ENCODE assay signal across 1 cellular context in the genomic region with DNA sequence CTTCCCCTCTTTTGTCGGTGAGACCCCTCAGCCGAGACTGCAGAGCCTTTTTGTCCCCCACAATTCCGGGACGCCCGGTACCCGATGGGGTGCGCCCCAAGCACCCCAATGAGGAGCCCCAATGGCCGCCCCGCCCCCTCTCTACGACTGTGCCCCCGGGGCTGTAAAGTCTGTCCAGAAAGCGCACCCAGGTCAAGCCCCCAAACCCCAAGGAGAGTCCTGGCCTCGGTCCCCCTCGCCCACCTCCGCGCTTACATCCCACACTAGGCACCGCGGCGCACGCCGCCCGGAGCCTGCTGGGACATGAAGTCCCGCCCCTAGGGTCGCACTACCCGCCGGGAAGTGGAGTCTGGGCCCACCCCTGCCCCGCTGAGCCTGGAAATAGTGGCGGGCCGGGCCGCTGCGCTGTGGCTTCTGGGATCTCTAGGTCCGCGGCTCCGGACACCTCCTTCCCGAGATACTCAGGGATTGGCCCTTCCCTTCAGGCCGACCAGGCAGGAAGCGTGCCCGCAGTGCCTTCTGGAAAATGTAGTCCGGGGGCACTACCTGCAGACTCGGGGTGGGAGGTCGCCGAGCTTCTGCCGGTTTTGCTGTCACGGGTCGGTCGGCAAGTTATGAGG.
TF ChIP-seq lines count a peak whose summit lies in the region.

A gene (minus strand): TSS at position 281 of the 620 bp plus-strand sequence. CDS start 442 bp downstream, outside the sequence.

TF ChIP-seq in HepG2, 621 proteins besides CTCF, POLR2A, EP300 and RAD21 (continued from another document and continues in another):
- TF ChIP-seq, protein P1, sequence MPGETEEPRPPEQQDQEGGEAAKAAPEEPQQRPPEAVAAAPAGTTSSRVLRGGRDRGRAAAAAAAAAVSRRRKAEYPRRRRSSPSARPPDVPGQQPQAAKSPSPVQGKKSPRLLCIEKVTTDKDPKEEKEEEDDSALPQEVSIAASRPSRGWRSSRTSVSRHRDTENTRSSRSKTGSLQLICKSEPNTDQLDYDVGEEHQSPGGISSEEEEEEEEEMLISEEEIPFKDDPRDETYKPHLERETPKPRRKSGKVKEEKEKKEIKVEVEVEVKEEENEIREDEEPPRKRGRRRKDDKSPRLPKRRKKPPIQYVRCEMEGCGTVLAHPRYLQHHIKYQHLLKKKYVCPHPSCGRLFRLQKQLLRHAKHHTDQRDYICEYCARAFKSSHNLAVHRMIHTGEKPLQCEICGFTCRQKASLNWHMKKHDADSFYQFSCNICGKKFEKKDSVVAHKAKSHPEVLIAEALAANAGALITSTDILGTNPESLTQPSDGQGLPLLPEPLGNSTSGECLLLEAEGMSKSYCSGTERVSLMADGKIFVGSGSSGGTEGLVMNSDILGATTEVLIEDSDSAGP (CRISPR knock-in tag; IDR thresholded peaks at IDR 0.05; ENCODE audit: borderline replicate concordance) = peak; percentile 81; the same call in 1 of the 2 replicates
- TF ChIP-seq, protein P2, sequence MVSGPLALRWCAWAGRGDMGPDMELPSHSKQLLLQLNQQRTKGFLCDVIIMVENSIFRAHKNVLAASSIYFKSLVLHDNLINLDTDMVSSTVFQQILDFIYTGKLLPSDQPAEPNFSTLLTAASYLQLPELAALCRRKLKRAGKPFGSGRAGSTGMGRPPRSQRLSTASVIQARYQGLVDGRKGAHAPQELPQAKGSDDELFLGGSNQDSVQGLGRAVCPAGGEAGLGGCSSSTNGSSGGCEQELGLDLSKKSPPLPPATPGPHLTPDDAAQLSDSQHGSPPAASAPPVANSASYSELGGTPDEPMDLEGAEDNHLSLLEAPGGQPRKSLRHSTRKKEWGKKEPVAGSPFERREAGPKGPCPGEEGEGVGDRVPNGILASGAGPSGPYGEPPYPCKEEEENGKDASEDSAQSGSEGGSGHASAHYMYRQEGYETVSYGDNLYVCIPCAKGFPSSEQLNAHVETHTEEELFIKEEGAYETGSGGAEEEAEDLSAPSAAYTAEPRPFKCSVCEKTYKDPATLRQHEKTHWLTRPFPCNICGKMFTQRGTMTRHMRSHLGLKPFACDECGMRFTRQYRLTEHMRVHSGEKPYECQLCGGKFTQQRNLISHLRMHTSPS (CRISPR knock-in tag; IDR thresholded peaks at IDR 0.05; ENCODE audit: low read depth) = no peak
- TF ChIP-seq KLF15 (CRISPR knock-in tag; IDR thresholded peaks at IDR 0.05; ENCODE audit: borderline replicate concordance) (peak; percentile 73; the same call in 1 of the 2 replicates), MTA1 (CRISPR knock-in tag; IDR thresholded peaks at IDR 0.05; ENCODE audit: borderline replicate concordance) (0 out of 2 replicates have a peak, but pooled peaks have one; percentile 20), HHEX (CRISPR knock-in tag; IDR thresholded peaks at IDR 0.05) (no peak), ZNF772 (CRISPR knock-in tag; IDR thresholded peaks at IDR 0.05) (0 out of 2 replicates have a peak, but pooled peaks have one; percentile 51), MED13 (CRISPR knock-in tag; IDR thresholded peaks at IDR 0.05) (no peak), ZNF605 (CRISPR knock-in tag; IDR thresholded peaks at IDR 0.05) (peak; percentile 67), MAFF (IDR thresholded peaks at IDR 0.05; ENCODE audit: low read depth, low read length) (no peak), SOX5 (CRISPR knock-in tag; IDR thresholded peaks at IDR 0.05; ENCODE audit: borderline replicate concordance) (0 out of 2 replicates have a peak, but pooled peaks have one; percentile 32), PRMT3 (CRISPR knock-in tag; IDR thresholded peaks at IDR 0.05; ENCODE audit: borderline replicate concordance, low read depth) (no peak), MAFG (CRISPR knock-in tag; IDR thresholded peaks at IDR 0.05) (no peak), HDAC6 (IDR thresholded peaks at IDR 0.05; ENCODE audit: low read depth, low read length) (no peak), BRCA1 (CRISPR knock-in tag; IDR thresholded peaks at IDR 0.05) (no peak), ZNF468 (CRISPR knock-in tag; IDR thresholded peaks at IDR 0.05) (no peak), MIXL1 (CRISPR knock-in tag; IDR thresholded peaks at IDR 0.05) (no peak), ZNF839 (CRISPR knock-in tag; IDR thresholded peaks at IDR 0.05; ENCODE audit: borderline replicate concordance) (no peak), NR3C1 (CRISPR knock-in tag; IDR thresholded peaks at IDR 0.05) (no peak), ESRRA (CRISPR knock-in tag; IDR thresholded peaks at IDR 0.05; ENCODE audit: low read depth) (no peak), ZNF720 (CRISPR knock-in tag; IDR thresholded peaks at IDR 0.05) (no peak), PTBP1 (IDR thresholded peaks at IDR 0.05; ENCODE audit: low read depth, low read length, poor library complexity, severe bottlenecking) (no peak), SP4 (CRISPR knock-in tag; IDR thresholded peaks at IDR 0.05) (peak; percentile 77; the same call in 1 of the 2 replicates), CCDC6 (CRISPR knock-in tag; IDR thresholded peaks at IDR 0.05) (no peak), ZNF589 (CRISPR knock-in tag; conservative IDR thresholded peaks at IDR 0.05) (no peak), ZBTB42 (CRISPR knock-in tag; IDR thresholded peaks at IDR 0.05) (no peak), ZNF850 (CRISPR knock-in tag; conservative IDR thresholded peaks at IDR 0.05) (no peak), TARDBP (CRISPR knock-in tag; IDR thresholded peaks at IDR 0.05) (peak; percentile 71), NR2F1 (CRISPR knock-in tag; IDR thresholded peaks at IDR 0.05) (no peak), ZNF546 (CRISPR knock-in tag; conservative IDR thresholded peaks at IDR 0.05) (no peak)
- TF ChIP-seq, protein P3, sequence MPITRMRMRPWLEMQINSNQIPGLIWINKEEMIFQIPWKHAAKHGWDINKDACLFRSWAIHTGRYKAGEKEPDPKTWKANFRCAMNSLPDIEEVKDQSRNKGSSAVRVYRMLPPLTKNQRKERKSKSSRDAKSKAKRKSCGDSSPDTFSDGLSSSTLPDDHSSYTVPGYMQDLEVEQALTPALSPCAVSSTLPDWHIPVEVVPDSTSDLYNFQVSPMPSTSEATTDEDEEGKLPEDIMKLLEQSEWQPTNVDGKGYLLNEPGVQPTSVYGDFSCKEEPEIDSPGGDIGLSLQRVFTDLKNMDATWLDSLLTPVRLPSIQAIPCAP (CRISPR knock-in tag; IDR thresholded peaks at IDR 0.05; ENCODE audit: low read depth) = 0 out of 2 replicates have a peak, but pooled peaks have one; percentile 55
- TF ChIP-seq, protein P4, sequence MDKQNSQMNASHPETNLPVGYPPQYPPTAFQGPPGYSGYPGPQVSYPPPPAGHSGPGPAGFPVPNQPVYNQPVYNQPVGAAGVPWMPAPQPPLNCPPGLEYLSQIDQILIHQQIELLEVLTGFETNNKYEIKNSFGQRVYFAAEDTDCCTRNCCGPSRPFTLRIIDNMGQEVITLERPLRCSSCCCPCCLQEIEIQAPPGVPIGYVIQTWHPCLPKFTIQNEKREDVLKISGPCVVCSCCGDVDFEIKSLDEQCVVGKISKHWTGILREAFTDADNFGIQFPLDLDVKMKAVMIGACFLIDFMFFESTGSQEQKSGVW (CRISPR knock-in tag; IDR thresholded peaks at IDR 0.05; ENCODE audit: borderline replicate concordance) = no peak
- TF ChIP-seq, protein P5, sequence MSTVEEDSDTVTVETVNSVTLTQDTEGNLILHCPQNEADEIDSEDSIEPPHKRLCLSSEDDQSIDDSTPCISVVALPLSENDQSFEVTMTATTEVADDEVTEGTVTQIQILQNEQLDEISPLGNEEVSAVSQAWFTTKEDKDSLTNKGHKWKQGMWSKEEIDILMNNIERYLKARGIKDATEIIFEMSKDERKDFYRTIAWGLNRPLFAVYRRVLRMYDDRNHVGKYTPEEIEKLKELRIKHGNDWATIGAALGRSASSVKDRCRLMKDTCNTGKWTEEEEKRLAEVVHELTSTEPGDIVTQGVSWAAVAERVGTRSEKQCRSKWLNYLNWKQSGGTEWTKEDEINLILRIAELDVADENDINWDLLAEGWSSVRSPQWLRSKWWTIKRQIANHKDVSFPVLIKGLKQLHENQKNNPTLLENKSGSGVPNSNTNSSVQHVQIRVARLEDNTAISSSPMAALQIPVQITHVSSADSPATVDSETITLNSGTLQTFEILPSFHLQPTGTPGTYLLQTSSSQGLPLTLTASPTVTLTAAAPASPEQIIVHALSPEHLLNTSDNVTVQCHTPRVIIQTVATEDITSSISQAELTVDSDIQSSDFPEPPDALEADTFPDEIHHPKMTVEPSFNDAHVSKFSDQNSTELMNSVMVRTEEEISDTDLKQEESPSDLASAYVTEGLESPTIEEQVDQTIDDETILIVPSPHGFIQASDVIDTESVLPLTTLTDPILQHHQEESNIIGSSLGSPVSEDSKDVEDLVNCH (CRISPR knock-in tag; IDR thresholded peaks at IDR 0.05) = no peak
- TF ChIP-seq, protein P6, sequence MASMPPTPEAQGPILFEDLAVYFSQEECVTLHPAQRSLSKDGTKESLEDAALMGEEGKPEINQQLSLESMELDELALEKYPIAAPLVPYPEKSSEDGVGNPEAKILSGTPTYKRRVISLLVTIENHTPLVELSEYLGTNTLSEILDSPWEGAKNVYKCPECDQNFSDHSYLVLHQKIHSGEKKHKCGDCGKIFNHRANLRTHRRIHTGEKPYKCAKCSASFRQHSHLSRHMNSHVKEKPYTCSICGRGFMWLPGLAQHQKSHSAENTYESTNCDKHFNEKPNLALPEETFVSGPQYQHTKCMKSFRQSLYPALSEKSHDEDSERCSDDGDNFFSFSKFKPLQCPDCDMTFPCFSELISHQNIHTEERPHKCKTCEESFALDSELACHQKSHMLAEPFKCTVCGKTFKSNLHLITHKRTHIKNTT (CRISPR knock-in tag; IDR thresholded peaks at IDR 0.05) = no peak
- TF ChIP-seq, protein P7, sequence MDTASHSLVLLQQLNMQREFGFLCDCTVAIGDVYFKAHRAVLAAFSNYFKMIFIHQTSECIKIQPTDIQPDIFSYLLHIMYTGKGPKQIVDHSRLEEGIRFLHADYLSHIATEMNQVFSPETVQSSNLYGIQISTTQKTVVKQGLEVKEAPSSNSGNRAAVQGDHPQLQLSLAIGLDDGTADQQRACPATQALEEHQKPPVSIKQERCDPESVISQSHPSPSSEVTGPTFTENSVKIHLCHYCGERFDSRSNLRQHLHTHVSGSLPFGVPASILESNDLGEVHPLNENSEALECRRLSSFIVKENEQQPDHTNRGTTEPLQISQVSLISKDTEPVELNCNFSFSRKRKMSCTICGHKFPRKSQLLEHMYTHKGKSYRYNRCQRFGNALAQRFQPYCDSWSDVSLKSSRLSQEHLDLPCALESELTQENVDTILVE (CRISPR knock-in tag; IDR thresholded peaks at IDR 0.05) = peak; percentile 42
- TF ChIP-seq, protein P8, sequence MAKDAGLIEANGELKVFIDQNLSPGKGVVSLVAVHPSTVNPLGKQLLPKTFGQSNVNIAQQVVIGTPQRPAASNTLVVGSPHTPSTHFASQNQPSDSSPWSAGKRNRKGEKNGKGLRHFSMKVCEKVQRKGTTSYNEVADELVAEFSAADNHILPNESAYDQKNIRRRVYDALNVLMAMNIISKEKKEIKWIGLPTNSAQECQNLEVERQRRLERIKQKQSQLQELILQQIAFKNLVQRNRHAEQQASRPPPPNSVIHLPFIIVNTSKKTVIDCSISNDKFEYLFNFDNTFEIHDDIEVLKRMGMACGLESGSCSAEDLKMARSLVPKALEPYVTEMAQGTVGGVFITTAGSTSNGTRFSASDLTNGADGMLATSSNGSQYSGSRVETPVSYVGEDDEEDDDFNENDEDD (CRISPR knock-in tag; IDR thresholded peaks at IDR 0.05; ENCODE audit: borderline replicate concordance) = no peak; the same call in 1 of the 2 replicates
- TF ChIP-seq, protein P9, sequence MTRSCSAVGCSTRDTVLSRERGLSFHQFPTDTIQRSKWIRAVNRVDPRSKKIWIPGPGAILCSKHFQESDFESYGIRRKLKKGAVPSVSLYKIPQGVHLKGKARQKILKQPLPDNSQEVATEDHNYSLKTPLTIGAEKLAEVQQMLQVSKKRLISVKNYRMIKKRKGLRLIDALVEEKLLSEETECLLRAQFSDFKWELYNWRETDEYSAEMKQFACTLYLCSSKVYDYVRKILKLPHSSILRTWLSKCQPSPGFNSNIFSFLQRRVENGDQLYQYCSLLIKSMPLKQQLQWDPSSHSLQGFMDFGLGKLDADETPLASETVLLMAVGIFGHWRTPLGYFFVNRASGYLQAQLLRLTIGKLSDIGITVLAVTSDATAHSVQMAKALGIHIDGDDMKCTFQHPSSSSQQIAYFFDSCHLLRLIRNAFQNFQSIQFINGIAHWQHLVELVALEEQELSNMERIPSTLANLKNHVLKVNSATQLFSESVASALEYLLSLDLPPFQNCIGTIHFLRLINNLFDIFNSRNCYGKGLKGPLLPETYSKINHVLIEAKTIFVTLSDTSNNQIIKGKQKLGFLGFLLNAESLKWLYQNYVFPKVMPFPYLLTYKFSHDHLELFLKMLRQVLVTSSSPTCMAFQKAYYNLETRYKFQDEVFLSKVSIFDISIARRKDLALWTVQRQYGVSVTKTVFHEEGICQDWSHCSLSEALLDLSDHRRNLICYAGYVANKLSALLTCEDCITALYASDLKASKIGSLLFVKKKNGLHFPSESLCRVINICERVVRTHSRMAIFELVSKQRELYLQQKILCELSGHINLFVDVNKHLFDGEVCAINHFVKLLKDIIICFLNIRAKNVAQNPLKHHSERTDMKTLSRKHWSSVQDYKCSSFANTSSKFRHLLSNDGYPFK (CRISPR knock-in tag; IDR thresholded peaks at IDR 0.05; ENCODE audit: borderline replicate concordance) = peak; percentile 89
- TF ChIP-seq, protein P10, sequence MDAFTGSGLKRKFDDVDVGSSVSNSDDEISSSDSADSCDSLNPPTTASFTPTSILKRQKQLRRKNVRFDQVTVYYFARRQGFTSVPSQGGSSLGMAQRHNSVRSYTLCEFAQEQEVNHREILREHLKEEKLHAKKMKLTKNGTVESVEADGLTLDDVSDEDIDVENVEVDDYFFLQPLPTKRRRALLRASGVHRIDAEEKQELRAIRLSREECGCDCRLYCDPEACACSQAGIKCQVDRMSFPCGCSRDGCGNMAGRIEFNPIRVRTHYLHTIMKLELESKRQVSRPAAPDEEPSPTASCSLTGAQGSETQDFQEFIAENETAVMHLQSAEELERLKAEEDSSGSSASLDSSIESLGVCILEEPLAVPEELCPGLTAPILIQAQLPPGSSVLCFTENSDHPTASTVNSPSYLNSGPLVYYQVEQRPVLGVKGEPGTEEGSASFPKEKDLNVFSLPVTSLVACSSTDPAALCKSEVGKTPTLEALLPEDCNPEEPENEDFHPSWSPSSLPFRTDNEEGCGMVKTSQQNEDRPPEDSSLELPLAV (CRISPR knock-in tag; conservative IDR thresholded peaks at IDR 0.05; ENCODE audit: low read depth) = no peak
